9 cellular contexts compared by ENCODE assay signal in the genomic region with DNA sequence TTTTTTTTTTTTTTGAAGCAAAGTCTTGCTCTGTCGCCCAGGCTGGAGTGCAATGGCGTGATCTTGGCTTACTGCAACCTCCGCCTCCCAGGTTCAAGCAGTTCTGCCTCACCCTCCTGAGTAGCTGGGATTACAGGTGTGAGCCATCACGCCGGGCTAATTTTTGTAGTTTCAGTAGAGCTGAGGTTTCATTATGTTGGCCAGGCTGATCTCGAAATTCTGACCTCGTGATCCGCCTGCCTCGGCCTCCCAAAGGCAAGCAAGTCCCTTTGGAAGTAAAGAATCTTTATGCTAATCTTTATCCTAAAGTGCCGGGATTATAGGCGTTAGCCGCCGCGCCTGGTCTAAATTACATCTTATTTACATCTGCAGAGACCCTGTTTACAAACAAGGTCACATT. TPM values are rescaled to one million over a fixed set of nuclear protein-coding genes. Genes with fewer than 3 reads are reported as not detected.
A peak's percentile ranks its signal among the peaks of the same experiment; 100 is the strongest.
DNase-seq lines count a peak whose midpoint lies in the region; TF ChIP-seq lines count a peak whose summit lies in the region.
"Had no signal": no experiment of that assay in that cellular context is flagged by ENCODE, and none has a peak within 500 bp of the region (broad histone marks: within the 10 kb centered on the region; RNA-seq: fewer than 3 reads in every experiment).

No MANE protein-coding gene starts in this region.

- H3K79me2 ChIP-seq in GM23248 (ENCODE audit: insufficient read depth) = peaks cover 57% of the 10 kb centered on the region
- peaks cover 62% of the 10 kb centered on the region for H3K79me2 ChIP-seq in osteoblast (ENCODE audit: insufficient read depth, low read length)

- in situ Hi-C loops in GM23248 (cut with MboI) = no loop called here

- no peak for TF ChIP-seq CTCF in coronary artery (IDR thresholded peaks at IDR 0.05)
- TF ChIP-seq CTCF in osteoblast (IDR thresholded peaks at IDR 0.05; ENCODE audit: extremely low read depth, low read depth, low read length) = no peak

- peak overlapping the region; percentile 95 for H3K4me2 ChIP-seq in GM23248 (ENCODE audit: unreplicated experiment)
- peak overlapping the region; percentile 98 for H3K4me2 ChIP-seq in osteoblast (ENCODE audit: insufficient read depth, low read length)

- DNase-seq in GM23248 (no peak), NT2/D1 (ENCODE audit: low read depth, low spot score) (no peak), coronary artery (ENCODE audit: low spot score) (no peak), osteoblast (ENCODE audit: insufficient read length, low spot score, missing footprints) (no peak), SKM-1 treated with dmso at 0.1 percent for 144 hours (lab: John Stamatoyannopoulos, UW; ENCODE audit: unreplicated experiment) (no peak), DMS79 treated with DMSO at 0.1 percent for 48 hours (lab: John Stamatoyannopoulos, UW) (no peak), DMS53 treated with DMSO at 0.1 percent for 48 hours (lab: John Stamatoyannopoulos, UW; ENCODE audit: unreplicated experiment) (no peak), EL (no peak)
- DNase-seq: NCI-H2171 treated with DMSO at 0.1 percent for 48 hours had no signal

- no peak overlapping the region for H2AFZ ChIP-seq in GM23248
- no peak overlapping the region for H2AFZ ChIP-seq in osteoblast (ENCODE audit: low read length)

- H3K4me1 ChIP-seq in GM23248 (ENCODE audit: insufficient read depth) (peaks cover 12% of the 10 kb centered on the region), NT2/D1 (ENCODE audit: insufficient read depth, insufficient read length) (peaks cover 9% of the 10 kb centered on the region), osteoblast (ENCODE audit: insufficient read depth, low read length) (peaks cover 19% of the 10 kb centered on the region)

- WGBS in GM23248 (ENCODE audit: low coverage in 1 of 2, low lambda C conversion rate in 2 of 2, missing lambda C conversion rate in 2 of 2), 2 experiments = 56 to 58% methylated on average over 13 to 14 of the region's 14 CpGs

- H3K4me3 ChIP-seq in GM23248 (peak overlapping the region; percentile 44; the same call in 1 of the 2 replicates), NT2/D1 (ENCODE audit: insufficient read length, low read depth) (no peak overlapping the region), coronary artery (peak overlapping the region; percentile 1), osteoblast (ENCODE audit: insufficient read depth, low read length) (no peak overlapping the region)

- H3K36me3 ChIP-seq in GM23248 (ENCODE audit: low read depth) (no peaks in the 10 kb centered on the region), NT2/D1 (ENCODE audit: insufficient read depth, insufficient read length, low read length) (peaks cover 43% of the 10 kb centered on the region), osteoblast (ENCODE audit: insufficient read depth, low read length) (peaks cover 19% of the 10 kb centered on the region)

- H3K27ac ChIP-seq in GM23248 = no peak overlapping the region
- H3K27ac ChIP-seq in coronary artery = no peak overlapping the region
- no peak overlapping the region for H3K27ac ChIP-seq in osteoblast (ENCODE audit: low read depth, low read length)

- H4K20me1 ChIP-seq in GM23248 (ENCODE audit: insufficient read depth) = no peaks in the 10 kb centered on the region
- peaks cover 15% of the 10 kb centered on the region for H4K20me1 ChIP-seq in osteoblast (ENCODE audit: insufficient read depth, low read length)

- H3K9me2 ChIP-seq in GM23248 (ENCODE audit: insufficient read depth) = no peaks in the 10 kb centered on the region

- no peaks in the 10 kb centered on the region for H3F3A ChIP-seq in GM23248 (ENCODE audit: insufficient read depth)

- H3K27me3 ChIP-seq in GM23248 (replicated peaks; ENCODE audit: insufficient read depth) = no peaks in the 10 kb centered on the region
- H3K27me3 ChIP-seq in NT2/D1 (ENCODE audit: insufficient read depth, insufficient read length) = no peaks in the 10 kb centered on the region
- peaks cover 7% of the 10 kb centered on the region for H3K27me3 ChIP-seq in osteoblast (ENCODE audit: insufficient read depth, low read length)

- H3K9ac ChIP-seq in GM23248 = 0 out of 2 replicates have a peak overlapping the region, but pooled peaks have one; percentile 14
- H3K9ac ChIP-seq in NT2/D1 (ENCODE audit: insufficient read length, low read depth) = peak overlapping the region; percentile 32

- H3K9me3 ChIP-seq in GM23248 (ENCODE audit: low read depth) = no peaks in the 10 kb centered on the region
- H3K9me3 ChIP-seq in NT2/D1 (ENCODE audit: insufficient read depth, low read length) = no peaks in the 10 kb centered on the region
- H3K9me3 ChIP-seq in osteoblast (ENCODE audit: low read depth, low read length) = no peaks in the 10 kb centered on the region

RNA-seq across cellular contexts. Expression of gene PSMG4, which starts 1.5 kb away (rescaled TPM):
- total RNA-seq in GM23248 (2014; rRNA removed; shearing (Covaris generic)) = 20.0 and 24.5 TPM in 2 replicates
- 46.9 and 47.1 TPM in 2 replicates for polyA plus RNA-seq in GM23248 (2016; fragmentation: Nextera tagmentation; extraction: Ambion mirVana)
- total RNA-seq in osteoblast = 19.4 and 24.6 TPM in 2 replicates

RNA-seq across cellular contexts. Expression of gene TUBB2B, which starts 32.8 kb away (rescaled TPM):
- 8.5 and 10.4 TPM in 2 replicates for total RNA-seq in GM23248 (2014; rRNA removed; shearing (Covaris generic))
- 8.1 and 9.0 TPM in 2 replicates for polyA plus RNA-seq in GM23248 (2016; fragmentation: Nextera tagmentation; extraction: Ambion mirVana)
- 5.6 and 9.0 TPM in 2 replicates for total RNA-seq in osteoblast

Comparison
In these comparisons a context has a peak if more than half of its experiments do, and no peak if none do; other contexts are left out.
1. H3K4me3 ChIP-seq: peak in GM23248 (single experiment) and coronary artery (single experiment); none in NT2/D1 (single experiment) and osteoblast (single experiment).